ENCODE assay signal across 1 cellular context in genomic region chr10:18043148-18043547, GRCh38.
TF ChIP-seq lines count a peak whose summit lies in the region.

No MANE protein-coding gene starts in this region.

TF ChIP-seq in SK-N-SH, 30 proteins besides CTCF, POLR2A, EP300 and RAD21 (continued from another document):
- TF ChIP-seq ZBTB33 (IDR thresholded peaks at IDR 0.05; ENCODE audit: borderline replicate concordance, low read depth) = no peak
- no peak for TF ChIP-seq JUND (IDR thresholded peaks at IDR 0.05)
- TF ChIP-seq RXRA (IDR thresholded peaks at IDR 0.05; ENCODE audit: borderline replicate concordance, low read depth) = no peak
- no peak for TF ChIP-seq MEF2A (IDR thresholded peaks at IDR 0.05; ENCODE audit: borderline replicate concordance, low read depth)
